Comparison of ENCODE assay signal across 28 cellular contexts in genomic region chr18:35673682-35674081, GRCh38.
"Had no signal": no experiment of that assay in that cellular context is flagged by ENCODE, and none has a peak within 500 bp of the region (broad histone marks: within the 10 kb centered on the region; RNA-seq: fewer than 3 reads in every experiment).

No MANE protein-coding gene starts in this region.

- H3K4me3 ChIP-seq: ascending aorta, breast epithelium, coronary artery, dorsolateral prefrontal cortex, esophagus muscularis mucosa, gastrocnemius medialis, heart left ventricle had no signal

- H3K4me1 ChIP-seq: ascending aorta, breast epithelium, esophagus muscularis mucosa, foreskin keratinocyte, gastrocnemius medialis, heart left ventricle had no signal

- H3K27me3 ChIP-seq: ascending aorta, breast epithelium, dorsolateral prefrontal cortex, esophagus muscularis mucosa, foreskin keratinocyte, gastrocnemius medialis, heart left ventricle had no signal

- ATAC-seq: activated CD4-positive, CD25-positive, alpha-beta regulatory T cell treated with anti-CD3 and anti-CD28 coated beads, Interleukin-2, amount 50 U/mL, for 24 hours; activated CD8-positive, alpha-beta T cell treated with anti-CD3 and anti-CD28 coated beads, Interleukin-2, amount 10 ng/mL, durations not matched to agents 7 days and 5 days; activated naive CD4-positive, alpha-beta T cell treated with anti-CD3 and anti-CD28 coated beads, Interleukin-2, amount 50 U/mL, for 72 hours; activated T-cell treated with anti-CD3 and anti-CD28 coated beads, Interleukin-2, amount 50 U/mL, for 72 hours; foreskin keratinocyte; gastrocnemius medialis; heart left ventricle; T-helper 17 cell had no signal

- H3K9me3 ChIP-seq: ascending aorta, breast epithelium, esophagus muscularis mucosa, gastrocnemius medialis, heart left ventricle had no signal

- DNase-seq: activated B cell treated with CpG ODN at 0.5 μM for 24 hours; activated CD4-positive, alpha-beta memory T cell treated with anti-CD3 and anti-CD28 coated beads for 36 hours; activated CD4-positive, alpha-beta T cell treated with anti-CD3 and anti-CD28 coated beads for 48 hours; activated CD8-positive, alpha-beta memory T cell treated with anti-CD3 and anti-CD28 coated beads, Interleukin-2, amount 50 U/mL, for 48 hours; activated CD8-positive, alpha-beta T cell treated with anti-CD3 and anti-CD28 coated beads, Interleukin-2, amount 10 ng/mL, durations not matched to agents 7 days and 5 days; activated gamma-delta T cell; activated naive CD4-positive, alpha-beta T cell; activated naive CD4-positive, alpha-beta T cell treated with anti-CD3 and anti-CD28 coated beads, Interleukin-2, amount 10 ng/mL, durations not matched to agents 7 days and 5 days; activated naive CD8-positive, alpha-beta T cell treated with anti-CD3 and anti-CD28 coated beads, Interleukin-2, amount 10 ng/mL, durations not matched to agents 7 days and 5 days; activated T-cell treated with anti-CD3 and anti-CD28 coated beads for 4 hours; activated T-cell treated with anti-CD3 and anti-CD28 coated beads, Interleukin-2, amount 50 U/mL, for 24 hours; activated T-cell treated with anti-CD3 and anti-CD28 coated beads, Interleukin-2, amount 50 U/mL, for 72 hours; dorsolateral prefrontal cortex; effector memory CD4-positive, alpha-beta T cell; endodermal cell; foreskin keratinocyte; gastrocnemius medialis; glutamatergic neuron; heart left ventricle; T-helper 17 cell; T1000; WERI-Rb-1 had no signal

- H3K27ac ChIP-seq: ascending aorta, breast epithelium, coronary artery, dorsolateral prefrontal cortex, esophagus muscularis mucosa, foreskin keratinocyte, gastrocnemius medialis, heart left ventricle, WERI-Rb-1 had no signal

- H3K36me3 ChIP-seq: breast epithelium, WERI-Rb-1 had no signal
